ENCODE assay signal across 30 cellular contexts in the genomic region with DNA sequence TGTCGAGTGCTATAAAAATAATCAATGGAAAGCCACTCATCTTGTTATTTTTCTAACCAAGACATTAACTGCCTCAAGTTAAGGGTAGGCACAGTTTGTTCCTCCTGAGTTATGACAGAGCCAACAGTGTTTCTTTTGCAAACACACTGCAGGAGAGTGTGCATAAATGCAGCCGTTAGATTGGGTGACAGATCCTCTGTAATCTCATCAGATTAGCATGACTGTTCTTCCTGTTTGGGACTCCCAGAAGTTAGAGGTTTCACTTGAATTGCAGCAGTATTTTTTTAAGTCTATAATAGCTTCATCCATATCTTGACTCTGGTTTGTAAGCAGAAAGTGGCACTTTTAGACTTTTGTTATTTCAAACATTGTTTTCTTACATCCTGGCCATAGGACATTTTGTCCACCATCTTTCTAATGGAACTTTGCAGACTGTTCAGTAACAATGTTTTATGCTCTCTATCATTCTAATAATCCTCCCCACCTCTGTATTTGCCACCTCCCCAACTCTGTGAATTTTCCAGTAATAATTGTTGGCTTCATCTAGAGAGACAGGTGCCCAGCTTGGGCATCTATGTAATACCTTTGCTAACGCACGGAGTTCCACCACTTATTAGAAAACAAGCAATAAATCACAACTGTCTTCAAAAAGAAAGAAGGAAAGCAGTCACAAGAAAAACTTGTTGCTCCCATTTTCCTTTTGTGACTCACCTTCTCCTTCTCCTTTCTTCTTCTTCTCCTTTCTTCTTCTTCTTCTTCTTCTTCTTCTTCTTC.
"Had no signal": no experiment of that assay in that cellular context is flagged by ENCODE, and none has a peak within 500 bp of the region (broad histone marks: within the 10 kb centered on the region; RNA-seq: fewer than 3 reads in every experiment).

No MANE protein-coding gene starts in this region.

- H3K4me3 ChIP-seq: cardiac muscle cell, SJSA1 had no signal

- H3K27ac ChIP-seq: cardiac muscle cell, SJSA1 had no signal

- H3K36me3 ChIP-seq: cardiac muscle cell, SJSA1 had no signal

- ATAC-seq: activated naive CD4-positive, alpha-beta T cell treated with anti-CD3 and anti-CD28 coated beads, Interleukin-2, amount 50 U/mL, for 72 hours; activated naive CD8-positive, alpha-beta T cell treated with anti-CD3 and anti-CD28 coated beads, Interleukin-2, amount 50 U/mL, for 24 hours; activated T-cell treated with anti-CD3 and anti-CD28 coated beads, Interleukin-2, amount 50 U/mL, for 4 hours; PC-3; T-helper 17 cell; WTC11 had no signal

- H3K4me1 ChIP-seq: SJSA1 had no signal

- H3K27me3 ChIP-seq: cardiac muscle cell, SJSA1 had no signal

- DNase-seq: activated CD4-positive, alpha-beta T cell treated with anti-CD3 and anti-CD28 coated beads for 1 hour; activated CD4-positive, alpha-beta T cell treated with anti-CD3 and anti-CD28 coated beads, Interleukin-2, amount 10 ng/mL, durations not matched to agents 24 days and 14 days; activated CD4-positive, alpha-beta T cell treated with anti-CD3 and anti-CD28 coated beads, Interleukin-2, amount 50 U/mL, for 48 hours; activated CD8-positive, alpha-beta memory T cell treated with anti-CD3 and anti-CD28 coated beads for 24 hours; activated effector memory CD4-positive, alpha-beta T cell treated with anti-CD3 and anti-CD28 coated beads, Interleukin-2, amount 50 U/mL, for 16 hours; activated naive CD4-positive, alpha-beta T cell treated with Interleukin-2 at 50 U/mL for 16 hours; activated naive CD8-positive, alpha-beta T cell treated with anti-CD3 and anti-CD28 coated beads, Interleukin-2, amount 50 U/mL, for 24 hours; activated T-cell treated with anti-CD3 and anti-CD28 coated beads, Interleukin-2, amount 50 U/mL, for 4 hours; amniotic stem cell; MM.1S; NCI-H1048; NCI-H146; NCI-H187 treated with DMSO at 0.1 percent for 48 hours; NCI-H2171; NCI-H2227 treated with DMSO at 0.1 percent for 48 hours; NCI-H446 treated with DMSO at 0.1 percent for 48 hours; NCI-H524 treated with DMSO at 0.1 percent for 48 hours; NCI-H748 treated with DMSO at 0.1 percent for 48 hours; NK-92 treated with Interleukin-12 subunit alpha and Interleukin-12 subunit beta, amount 100 ng/mL, for 24 hours; PC-3; SHP77; T-helper 17 cell; T-helper 9 cell had no signal

- H3K9me3 ChIP-seq: SJSA1 had no signal

- FAIRE-seq: astrocyte, RCC 7860, TTC549 had no signal
